9 cellular contexts compared by ENCODE assay signal in genomic region chr7:139362302-139362701, GRCh38. TPM values are rescaled to one million over a fixed set of nuclear protein-coding genes. Genes with fewer than 3 reads are reported as not detected.
DNase-seq lines count a peak whose midpoint lies in the region; ATAC-seq lines count a peak whose summit lies in the region.
"Had no signal": no experiment of that assay in that cellular context is flagged by ENCODE, and none has a peak within 500 bp of the region (broad histone marks: within the 10 kb centered on the region; RNA-seq: fewer than 3 reads in every experiment).

No MANE protein-coding gene starts in this region.

- H3K9ac ChIP-seq in HUES6 (ENCODE audit: low read length) (no peak overlapping the region), mesendoderm (ENCODE audit: low read length) (no peak overlapping the region)

- no peak overlapping the region for H3K56ac ChIP-seq in mesendoderm (ENCODE audit: low read length)

- H3K36me3 ChIP-seq in HUES6 (ENCODE audit: control insufficient read depth, insufficient read depth, low read length): peaks cover 23% of the 10 kb centered on the region
- H3K36me3 ChIP-seq in mesendoderm (ENCODE audit: control insufficient read depth, insufficient read depth, low read length): no peaks in the 10 kb centered on the region

- no CpG with 5 or more reads among the region's 3 CpGs for WGBS in mesendoderm (ENCODE audit: extremely low coverage, insufficient coverage, low lambda C conversion rate)

- H3K79me2 ChIP-seq in mesendoderm (ENCODE audit: control insufficient read depth, insufficient read depth, low read length): peaks cover 41% of the 10 kb centered on the region

- no peak overlapping the region for H3K23ac ChIP-seq in mesendoderm (ENCODE audit: low read length)

- DNase-seq in DMS 273 treated with DMSO at 0.1 percent for 48 hours (lab: John Stamatoyannopoulos, UW) (peak; percentile 19), mesendoderm (peak; percentile 57)
- DNase-seq in activated naive CD8-positive, alpha-beta T cell treated with anti-CD3 and anti-CD28 coated beads, Interleukin-2, amount 10 ng/mL, durations not matched to agents 7 days and 5 days: no peak
- DNase-seq: OCI-M1 had no signal

- H3K36me3 Mint-ChIP-seq in activated naive CD8-positive, alpha-beta T cell treated with anti-CD3 and anti-CD28 coated beads, Interleukin-2, amount 10 ng/mL, durations not matched to agents 7 days and 5 days: peaks cover 12% of the 10 kb centered on the region

- H3K4me2 ChIP-seq in mesendoderm (ENCODE audit: low read length): no peak overlapping the region

- H3K27ac Mint-ChIP-seq in activated naive CD8-positive, alpha-beta T cell treated with anti-CD3 and anti-CD28 coated beads, Interleukin-2, amount 10 ng/mL, durations not matched to agents 7 days and 5 days: no peak overlapping the region

- H4K5ac ChIP-seq in mesendoderm (ENCODE audit: low read length): no peak overlapping the region

- no peak overlapping the region for H2BK5ac ChIP-seq in mesendoderm (ENCODE audit: low read length)

- H3K27me3 Mint-ChIP-seq in activated naive CD8-positive, alpha-beta T cell treated with anti-CD3 and anti-CD28 coated beads, Interleukin-2, amount 10 ng/mL, durations not matched to agents 7 days and 5 days: no peaks in the 10 kb centered on the region

- H3K4me1 Mint-ChIP-seq in activated naive CD8-positive, alpha-beta T cell treated with anti-CD3 and anti-CD28 coated beads, Interleukin-2, amount 10 ng/mL, durations not matched to agents 7 days and 5 days: peaks cover 28% of the 10 kb centered on the region

- H3K9me3 ChIP-seq in HUES6 (ENCODE audit: control insufficient read depth, insufficient read depth, low read depth, low read length): no peaks in the 10 kb centered on the region

- no peak overlapping the region for H4K8ac ChIP-seq in mesendoderm (ENCODE audit: low read depth, low read length)

- no peak overlapping the region for H3K18ac ChIP-seq in mesendoderm (ENCODE audit: low read length)

- H2BK120ac ChIP-seq in mesendoderm (ENCODE audit: low read depth, low read length): no peak overlapping the region

- H3K27ac ChIP-seq in HUES6 (ENCODE audit: low read depth, low read length) (no peak overlapping the region), mesendoderm (ENCODE audit: low read depth, low read length) (no peak overlapping the region)

- peaks cover 3% of the 10 kb centered on the region for H3K79me1 ChIP-seq in mesendoderm (ENCODE audit: low read length)

- POLR2A ChIA-PET in activated naive CD8-positive, alpha-beta T cell treated with anti-CD3 and anti-CD28 coated beads, Interleukin-2, amount 10 ng/mL, durations not matched to agents 7 days and 5 days (lab: Charles Lee): no interaction called here

- ATAC-seq in activated naive CD8-positive, alpha-beta T cell treated with anti-CD3 and anti-CD28 coated beads, Interleukin-2, amount 10 ng/mL, durations not matched to agents 7 days and 5 days (ENCODE audit: low read depth): no peak
- ATAC-seq in HG02678 (IDR thresholded peaks at IDR 0.05; ENCODE audit: unreplicated experiment) (no peak), HG02938 (IDR thresholded peaks at IDR 0.05; ENCODE audit: unreplicated experiment) (no peak), HG02970 (IDR thresholded peaks at IDR 0.05; ENCODE audit: low FRiP score, unreplicated experiment) (no peak), HG02973 (IDR thresholded peaks at IDR 0.05; ENCODE audit: unreplicated experiment) (no peak)

- H2AK5ac ChIP-seq in mesendoderm (ENCODE audit: low read length): no peak overlapping the region

- H3K9me3 Mint-ChIP-seq in activated naive CD8-positive, alpha-beta T cell treated with anti-CD3 and anti-CD28 coated beads, Interleukin-2, amount 10 ng/mL, durations not matched to agents 7 days and 5 days: no peaks in the 10 kb centered on the region

- H3K4me3 Mint-ChIP-seq in activated naive CD8-positive, alpha-beta T cell treated with anti-CD3 and anti-CD28 coated beads, Interleukin-2, amount 10 ng/mL, durations not matched to agents 7 days and 5 days: peak overlapping the region; percentile 54

- H3K4me1 ChIP-seq in HUES6 (ENCODE audit: control insufficient read depth, insufficient read depth, low read length) (peaks cover 13% of the 10 kb centered on the region), mesendoderm (ENCODE audit: control insufficient read depth, low read depth, low read length) (peaks cover 6% of the 10 kb centered on the region)

- H3K27me3 ChIP-seq in HUES6 (ENCODE audit: control insufficient read depth, insufficient read depth, low read length): no peaks in the 10 kb centered on the region
- no peaks in the 10 kb centered on the region for H3K27me3 ChIP-seq in mesendoderm (ENCODE audit: insufficient read depth, low read length, poor library complexity)

- H3K4me3 ChIP-seq in HUES6 (ENCODE audit: low read depth, low read length) (peak overlapping the region; percentile 99), mesendoderm (ENCODE audit: low read length) (no peak overlapping the region)

- no peak overlapping the region for H3K4ac ChIP-seq in mesendoderm (ENCODE audit: low read depth, low read length)

- H2BK15ac ChIP-seq in mesendoderm (replicated peaks; ENCODE audit: low read depth): no peak overlapping the region

RNA-seq across cellular contexts. Expression of gene LUC7L2, which starts 2.6 kb away (rescaled TPM):
- 100 to 1,000 TPM; 138 TPM for total RNA-seq in activated naive CD8-positive, alpha-beta T cell treated with anti-CD3 and anti-CD28 coated beads, Interleukin-2, amount 10 ng/mL, durations not matched to agents 7 days and 5 days
- 48.3 TPM for polyA plus RNA-seq in mesendoderm (2013, experiment 1 of 2)
- 48.4 TPM for polyA plus RNA-seq in mesendoderm (2013, experiment 2 of 2)

RNA-seq across cellular contexts. Expression of gene FMC1, which starts 21.2 kb away (rescaled TPM):
- 1 to 10 TPM; 7.5 to 8.0 TPM for total RNA-seq in activated naive CD8-positive, alpha-beta T cell treated with anti-CD3 and anti-CD28 coated beads, Interleukin-2, amount 10 ng/mL, durations not matched to agents 7 days and 5 days
- 40.4 TPM for polyA plus RNA-seq in mesendoderm (2013, experiment 1 of 2)
- polyA plus RNA-seq in mesendoderm (2013, experiment 2 of 2): 35.6 TPM
